Comparison of ENCODE assay signal across 10 cellular contexts in the genomic region with DNA sequence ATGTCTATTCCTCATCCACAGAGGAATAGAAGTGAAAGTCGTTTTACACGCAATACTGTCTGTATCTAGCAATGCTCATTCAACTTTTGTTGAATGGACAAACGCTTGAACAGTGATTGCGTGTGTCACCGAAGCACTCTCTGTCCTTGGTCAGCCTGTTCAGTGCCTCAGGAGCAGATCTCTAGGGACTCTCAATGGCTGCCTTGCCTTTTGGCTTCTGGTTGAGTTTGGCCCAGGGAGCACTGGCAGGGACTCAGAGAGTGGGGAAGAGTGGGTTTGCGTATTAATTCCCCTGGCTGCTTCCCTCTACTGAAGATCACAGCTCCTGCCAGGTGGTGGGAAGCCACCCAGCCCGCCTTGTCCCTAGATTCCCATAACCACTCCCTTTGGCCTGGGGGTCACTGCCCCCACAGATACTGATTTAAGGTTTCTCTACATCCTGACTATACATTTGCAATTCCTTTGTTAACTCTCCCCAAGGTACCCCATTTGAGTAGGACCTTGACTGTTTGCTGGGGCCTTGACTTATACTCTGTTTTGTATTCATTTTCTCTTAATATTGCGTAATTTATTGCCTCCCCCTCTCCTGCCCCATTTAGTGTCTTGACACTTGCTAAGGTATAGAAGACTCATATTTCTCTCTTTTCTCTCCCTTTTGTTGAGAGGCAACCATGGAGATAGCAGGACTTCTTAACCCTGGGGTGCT.
DNase-seq lines count a peak whose midpoint lies in the region; ATAC-seq, FAIRE-seq and TF ChIP-seq lines count a peak whose summit lies in the region.
"Had no signal": no experiment of that assay in that cellular context is flagged by ENCODE, and none has a peak within 500 bp of the region (broad histone marks: within the 10 kb centered on the region; RNA-seq: fewer than 3 reads in every experiment).

No MANE protein-coding gene starts in this region.

- FAIRE-seq in GM12878 (lab: Jason Lieb, UNC) = no peak

- no peaks in the 10 kb centered on the region for H4K20me1 ChIP-seq in GM12878 (ENCODE audit: control insufficient read depth, insufficient read depth)

- SMC1A ChIA-PET in GM12878 (lab: Charles Lee; ENCODE audit: uncharacterized antibody, unreplicated experiment) = interaction anchor here (0.7 to 5.9 kb wide), 23 partner anchors 10 to 1308 kb away, joined by 3 to 47 read pairs (median 6); a partner anchor contains a TSS

- ATAC-seq in Right ventricle myocardium inferior (peak; percentile 85), GM12878 (no peak), natural killer cell (no peak), aorta (ENCODE audit: low FRiP score) (peak; percentile 47)

- no peak for TF ChIP-seq POLR2A in GM12878 (IDR thresholded peaks at IDR 0.05; ENCODE audit: low read depth, low read length)
- no peak for TF ChIP-seq POLR2A in esophagus squamous epithelium (IDR thresholded peaks at IDR 0.05)

- H3K4me2 ChIP-seq in GM12878 (ENCODE audit: control insufficient read depth, insufficient read depth) = no peak overlapping the region

- RAD21 ChIA-PET in GM12878 (lab: Charles Lee; ENCODE audit: unreplicated experiment) = interaction anchor here (0.6 to 5.3 kb wide), 18 partner anchors 11 to 1308 kb away, joined by 3 to 25 read pairs (median 4); a partner anchor contains a TSS

- peaks cover 9% of the 10 kb centered on the region; the same call in 1 of the 2 replicates for H3K4me1 ChIP-seq in GM12878 (ENCODE audit: control insufficient read depth, insufficient read depth, low read length)
- no peaks in the 10 kb centered on the region for H3K4me1 ChIP-seq in aorta (ENCODE audit: control insufficient read depth in 1 of 2, insufficient read depth in 2 of 2, low read length in 2 of 2)
- peaks cover 0 to 24% (median 9%) of the 10 kb centered on the region in 3 donors for H3K4me1 ChIP-seq in esophagus squamous epithelium
- H3K4me1 ChIP-seq: body of pancreas had no signal

- DNase-seq in Right ventricle myocardium inferior (ENCODE audit: missing footprints) = no peak
- no peak for DNase-seq in cardiac septum (ENCODE audit: low spot score)
- no peak for DNase-seq in GM12878 (ENCODE audit: low read depth, low spot score)
- no peak for DNase-seq in natural killer cell
- DNase-seq in aorta = no peak
- no peak for DNase-seq in ecto neural progenitor cell (ENCODE audit: low spot score)
- DNase-seq in esophagus squamous epithelium (lab: John Stamatoyannopoulos, UW) = no peak
- no peak for DNase-seq in epidermal melanocyte (ENCODE audit: insufficient read length, low spot score)

- intact Hi-C loops in Right ventricle myocardium inferior (cut with DNase I) = loop anchor here (1.0 kb wide), 1 partner anchor 137 kb away; no protein-coding TSS in a partner anchor
- intact Hi-C loops in cardiac septum (cut with DNase I) = loop anchor here (1.0 to 5.0 kb wide), 2 partner anchors 60 to 137 kb away; a partner anchor contains a TSS
- intact Hi-C loops in GM12878 (cut with micrococcal nuclease; ENCODE audit: unreplicated experiment) = loop anchor here (1.0 to 2.0 kb wide), 2 partner anchors 62 to 137 kb away; a partner anchor contains a TSS
- intact Hi-C loops in natural killer cell (cut with micrococcal nuclease) = loop anchor here (1.0 to 5.0 kb wide), 2 partner anchors 60 to 137 kb away; a partner anchor contains a TSS
- intact Hi-C loops in aorta (cut with DNase I) = loop anchor here (1.0 to 2.0 kb wide), 2 partner anchors 136 to 137 kb away; no protein-coding TSS in a partner anchor
- intact Hi-C loops in esophagus squamous epithelium (cut with DNase I) = loop anchor here (2.0 kb wide), 1 partner anchor 136 kb away; no protein-coding TSS in a partner anchor

- no peak overlapping the region for H3K9ac ChIP-seq in GM12878 (ENCODE audit: control insufficient read depth, insufficient read depth, low read length)

- no peak for TF ChIP-seq CTCF in GM12878 (IDR thresholded peaks at IDR 0.05 in 2 of 3, conservative IDR thresholded peaks at IDR 0.05 in 1 of 3; ENCODE audit: control insufficient read depth in 2 of 3, extremely low read depth in 1 of 3, insufficient read depth in 1 of 3, low read depth in 3 of 3, low read length in 3 of 3)
- TF ChIP-seq CTCF in natural killer cell (IDR thresholded peaks at IDR 0.05) = no peak
- TF ChIP-seq CTCF in esophagus squamous epithelium (IDR thresholded peaks at IDR 0.05) = no peak

- no peaks in the 10 kb centered on the region for H3K36me3 Mint-ChIP-seq in natural killer cell

- BruUV-seq in GM12878 (replicated peaks; lab: Mats Ljungman, UMichigan) = no TSS peak

- peak overlapping the region; percentile 93 for H2AFZ ChIP-seq in GM12878 (ENCODE audit: control insufficient read depth, low read depth, low read length)

- H3K79me2 ChIP-seq in GM12878 (ENCODE audit: control insufficient read depth, insufficient read depth, low read length) = no peaks in the 10 kb centered on the region

- no peak for TF ChIP-seq RAD21 in GM12878 (IDR thresholded peaks at IDR 0.05; ENCODE audit: insufficient read depth, low read depth, low read length)

- in situ Hi-C loops in GM12878 (cut with MboI) = loop anchor here (5.0 kb wide), 1 partner anchor 135 kb away; no protein-coding TSS in a partner anchor

- CTCF ChIA-PET in GM12878 (lab: Yijun Ruan, JAX) = interaction anchor here (0.5 to 13.2 kb wide), 27 partner anchors 10 to 1308 kb away, joined by 3 to 230 read pairs (median 9); no protein-coding TSS in a partner anchor

- H3K27me3 Mint-ChIP-seq in natural killer cell (ENCODE audit: low read depth in 2 of 2) = no peaks in the 10 kb centered on the region

- peaks cover 45 to 52% of the 10 kb centered on the region in 2 donors for H3K4me1 Mint-ChIP-seq in natural killer cell

- H3K4me3 ChIP-seq in GM12878 = no peak overlapping the region
- no peak overlapping the region for H3K4me3 ChIP-seq in aorta (ENCODE audit: low read length in 2 of 2)
- H3K4me3 ChIP-seq in esophagus squamous epithelium = no peak overlapping the region
- H3K4me3 ChIP-seq: body of pancreas had no signal

- H3K27ac Mint-ChIP-seq in natural killer cell = peak overlapping the region; percentile 8 to 88
- H3K27ac Mint-ChIP-seq: nephron had no signal

- no peak overlapping the region for H3K27ac ChIP-seq in GM12878 (ENCODE audit: control insufficient read depth, insufficient read depth)
- H3K27ac ChIP-seq in aorta (ENCODE audit: low read depth in 1 of 2, low read length in 2 of 2) = no peak overlapping the region
- no peak overlapping the region for H3K27ac ChIP-seq in esophagus squamous epithelium
- H3K27ac ChIP-seq: body of pancreas had no signal

- WGBS in GM12878 (ENCODE audit: insufficient coverage, insufficient replicate concordance, low lambda C conversion rate, missing lambda C conversion rate) = 94% methylated on average over 8 of the region's 8 CpGs
- WGBS in aorta, 2 donors = 72 to 81% methylated on average over 8 of the region's 8 CpGs
- WGBS in esophagus squamous epithelium, 2 donors = 84% methylated on average over 8 of the region's 8 CpGs

- no peaks in the 10 kb centered on the region for H3K9me3 Mint-ChIP-seq in natural killer cell

- POLR2A ChIA-PET in GM12878 (lab: Charles Lee) = interaction anchor here (1.2 kb wide), 2 partner anchors 64 to 133 kb away, joined by 3 to 6 read pairs; no protein-coding TSS in a partner anchor

- no peaks in the 10 kb centered on the region for H3K36me3 ChIP-seq in GM12878 (ENCODE audit: control insufficient read depth in 2 of 2, insufficient read depth in 2 of 2, low read length in 1 of 2)
- no peaks in the 10 kb centered on the region for H3K36me3 ChIP-seq in aorta (ENCODE audit: control insufficient read depth in 1 of 2, insufficient read depth in 2 of 2, low read length in 1 of 2)
- no peaks in the 10 kb centered on the region for H3K36me3 ChIP-seq in esophagus squamous epithelium

- H3K9me3 ChIP-seq in GM12878 (replicated peaks; ENCODE audit: control insufficient read depth, insufficient read depth, low read length) (no peaks in the 10 kb centered on the region), aorta (ENCODE audit: control insufficient read depth, low read length) (no peaks in the 10 kb centered on the region), esophagus squamous epithelium (no peaks in the 10 kb centered on the region)
- H3K9me3 ChIP-seq: body of pancreas had no signal

- TF ChIP-seq EP300 in GM12878 (IDR thresholded peaks at IDR 0.05; ENCODE audit: borderline replicate concordance in 1 of 2, control insufficient read depth in 1 of 2, low read depth in 2 of 2, low read length in 2 of 2) = no peak

- no peak overlapping the region for H3K4me3 Mint-ChIP-seq in natural killer cell
- H3K4me3 Mint-ChIP-seq: nephron had no signal

- no peaks in the 10 kb centered on the region for H3K27me3 ChIP-seq in GM12878 (replicated peaks in 1 of 2; ENCODE audit: control insufficient read depth in 2 of 2, insufficient read depth in 2 of 2, low read length in 1 of 2)
- H3K27me3 ChIP-seq in aorta (ENCODE audit: control insufficient read depth in 1 of 2, insufficient read depth in 2 of 2, low read length in 1 of 2) = no peaks in the 10 kb centered on the region
- no peaks in the 10 kb centered on the region for H3K27me3 ChIP-seq in esophagus squamous epithelium
- H3K27me3 ChIP-seq: body of pancreas had no signal

TF ChIP-seq in GM12878, 131 proteins besides CTCF, POLR2A, EP300 and RAD21:
- TF ChIP-seq KDM1A (IDR thresholded peaks at IDR 0.05; ENCODE audit: borderline replicate concordance) = no peak
- no peak for TF ChIP-seq TCF7 (IDR thresholded peaks at IDR 0.05; ENCODE audit: borderline replicate concordance)
- TF ChIP-seq POLR2AphosphoS5 (IDR thresholded peaks at IDR 0.05; ENCODE audit: low read length) = no peak
- TF ChIP-seq NR2C2 (IDR thresholded peaks at IDR 0.05; ENCODE audit: borderline replicate concordance, control insufficient read depth, insufficient read length, low read depth) = no peak
- no peak for TF ChIP-seq CEBPB (IDR thresholded peaks at IDR 0.05; ENCODE audit: borderline replicate concordance in 1 of 2, low read depth in 2 of 2, low read length in 2 of 2)
- TF ChIP-seq NRF1 (conservative IDR thresholded peaks at IDR 0.05; ENCODE audit: low read depth, low read length) = no peak
- TF ChIP-seq NFYA (IDR thresholded peaks at IDR 0.05; ENCODE audit: borderline replicate concordance, low read depth, low read length) = no peak
- no peak for TF ChIP-seq NFXL1 (IDR thresholded peaks at IDR 0.05; ENCODE audit: borderline replicate concordance)
- TF ChIP-seq PAX8 (IDR thresholded peaks at IDR 0.05) = no peak
- TF ChIP-seq, protein P1, sequence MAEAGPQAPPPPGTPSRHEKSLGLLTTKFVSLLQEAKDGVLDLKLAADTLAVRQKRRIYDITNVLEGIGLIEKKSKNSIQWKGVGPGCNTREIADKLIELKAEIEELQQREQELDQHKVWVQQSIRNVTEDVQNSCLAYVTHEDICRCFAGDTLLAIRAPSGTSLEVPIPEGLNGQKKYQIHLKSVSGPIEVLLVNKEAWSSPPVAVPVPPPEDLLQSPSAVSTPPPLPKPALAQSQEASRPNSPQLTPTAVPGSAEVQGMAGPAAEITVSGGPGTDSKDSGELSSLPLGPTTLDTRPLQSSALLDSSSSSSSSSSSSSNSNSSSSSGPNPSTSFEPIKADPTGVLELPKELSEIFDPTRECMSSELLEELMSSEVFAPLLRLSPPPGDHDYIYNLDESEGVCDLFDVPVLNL (IDR thresholded peaks at IDR 0.05; ENCODE audit: low read depth, low read length) = no peak
- TF ChIP-seq RAD51 (IDR thresholded peaks at IDR 0.05) = no peak

Comparison
In these comparisons a context has a peak if more than half of its experiments do, and no peak if none do; other contexts are left out.
1. ATAC-seq: peak in Right ventricle myocardium inferior (single experiment) and aorta (single experiment); none in GM12878 (single experiment) and natural killer cell (0 of 3).